Comparison of ENCODE assay signal across 1 cellular context in genomic region chr5:14185336-14186131, GRCh38.
TF ChIP-seq lines count a peak whose summit lies in the region.

No MANE protein-coding gene starts in this region.

TF ChIP-seq in endothelial cell of umbilical vein, 7 proteins besides CTCF, POLR2A, EP300 and RAD21 (continued from another document):
- TF ChIP-seq MYC (IDR thresholded peaks at IDR 0.05; ENCODE audit: low read depth, low read length), result no peak
- no peak for TF ChIP-seq GATA2 (IDR thresholded peaks at IDR 0.05; ENCODE audit: insufficient read depth, insufficient read length, low read depth, low read length)
- TF ChIP-seq MAX (IDR thresholded peaks at IDR 0.05; ENCODE audit: insufficient read depth, insufficient read length), result no peak
- TF ChIP-seq POLR2AphosphoS5 (IDR thresholded peaks at IDR 0.05; ENCODE audit: insufficient read depth, low read depth, low read length), result no peak
- no peak for TF ChIP-seq JUN (IDR thresholded peaks at IDR 0.05; ENCODE audit: borderline replicate concordance, insufficient read depth, insufficient read length, low read depth)
- no peak for TF ChIP-seq EZH2 (IDR thresholded peaks at IDR 0.05; ENCODE audit: borderline replicate concordance, low read depth, low read length, severe bottlenecking)
